24 cellular contexts compared by ENCODE assay signal in the genomic region with DNA sequence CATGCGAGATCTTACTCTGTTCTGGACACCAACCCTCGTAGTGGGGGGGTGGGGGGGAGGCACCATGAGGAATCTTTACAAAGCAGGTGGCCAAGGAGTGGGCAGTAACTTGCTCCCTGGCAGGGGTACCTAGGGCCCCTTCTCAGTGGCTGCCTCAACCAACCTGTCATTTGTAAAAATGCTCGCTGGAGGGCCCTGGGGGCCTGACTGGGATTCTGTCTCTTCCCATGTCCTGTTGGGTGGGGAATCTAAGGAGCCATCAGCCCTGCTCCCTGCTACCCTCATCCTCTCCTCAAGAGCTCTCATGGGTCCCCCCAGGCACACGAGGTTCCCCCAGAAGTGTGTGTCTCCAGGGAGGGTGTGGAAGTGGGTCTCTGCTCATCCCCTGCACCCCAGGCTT. TPM values are rescaled to one million over a fixed set of nuclear protein-coding genes. Genes with fewer than 3 reads are reported as not detected.
"Had no signal": no experiment of that assay in that cellular context is flagged by ENCODE, and none has a peak within 500 bp of the region (broad histone marks: within the 10 kb centered on the region; RNA-seq: fewer than 3 reads in every experiment).

No MANE protein-coding gene starts in this region.

- H3K27me3 ChIP-seq: vagina had no signal

- H3K27ac ChIP-seq: gastroesophageal sphincter, heart right ventricle, neutrophil, parathyroid adenoma, suprapubic skin, transverse colon, vagina had no signal

- H3K36me3 ChIP-seq: gastroesophageal sphincter, heart right ventricle, neutrophil, suprapubic skin, transverse colon, vagina had no signal

- H3K27ac Mint-ChIP-seq: activated naive CD4-positive, alpha-beta T cell treated with anti-CD3 and anti-CD28 coated beads, Interleukin-2, amount 50 U/mL, for 24 hours; immature natural killer cell; stimulated activated naive CD8-positive, alpha-beta T cell treated with anti-CD3 and anti-CD28 coated beads, Interleukin-15, amount 100 ng/mL, for 72 hours had no signal

- H3K4me1 ChIP-seq: parathyroid adenoma, transverse colon, vagina had no signal

- H3K4me3 ChIP-seq: gastroesophageal sphincter, heart right ventricle, suprapubic skin, transverse colon, vagina had no signal

- H3K4me3 Mint-ChIP-seq: activated naive CD4-positive, alpha-beta T cell treated with anti-CD3 and anti-CD28 coated beads, Interleukin-2, amount 50 U/mL, for 24 hours; immature natural killer cell; stimulated activated naive CD8-positive, alpha-beta T cell treated with anti-CD3 and anti-CD28 coated beads, Interleukin-15, amount 100 ng/mL, for 72 hours had no signal

- H3K9me3 Mint-ChIP-seq: activated naive CD4-positive, alpha-beta T cell treated with anti-CD3 and anti-CD28 coated beads, Interleukin-2, amount 50 U/mL, for 24 hours; immature natural killer cell; stimulated activated naive CD8-positive, alpha-beta T cell treated with anti-CD3 and anti-CD28 coated beads, Interleukin-15, amount 100 ng/mL, for 72 hours had no signal

- H3K9me3 ChIP-seq: gastroesophageal sphincter, heart right ventricle, neutrophil, suprapubic skin, transverse colon, vagina had no signal

- H3K36me3 Mint-ChIP-seq: immature natural killer cell had no signal

- DNase-seq: activated CD4-positive, alpha-beta T cell treated with anti-CD3 and anti-CD28 coated beads, Interleukin-2, amount 50 U/mL, for 1 hour; activated CD8-positive, alpha-beta memory T cell treated with anti-CD3 and anti-CD28 coated beads for 24 hours; activated CD8-positive, alpha-beta memory T cell treated with anti-CD3 and anti-CD28 coated beads, Interleukin-2, amount 50 U/mL, for 48 hours; activated gamma-delta T cell; activated T-cell treated with anti-CD3 and anti-CD28 coated beads, Interleukin-2, amount 50 U/mL, for 48 hours; cerebellar nuclear complex; cortex of kidney; effector CD4-positive, alpha-beta T cell; heart right ventricle; immature natural killer cell; kidney glomerular epithelial cell; left ventricle myocardium superior; stimulated activated CD4-positive, alpha-beta T cell treated with anti-CD3 and anti-CD28 coated beads, Interleukin-4, amount 100 ng/mL, for 1 hour; stimulated activated naive CD8-positive, alpha-beta T cell treated with anti-CD3 and anti-CD28 coated beads, Interleukin-15, amount 100 ng/mL, for 72 hours; transverse colon had no signal

RNA-seq across cellular contexts. Expression of a gene that starts 1.5 kb away (rescaled TPM):
- total RNA-seq: bronchial epithelial cell, esophagus mucosa, left ventricle myocardium superior, myocyte had no signal
